9 cellular contexts compared by ENCODE assay signal in genomic region chr10:3248526-3249255, GRCh38.
DNase-seq lines count a peak whose midpoint lies in the region; TF ChIP-seq lines count a peak whose summit lies in the region.
"Had no signal": no experiment of that assay in that cellular context is flagged by ENCODE, and none has a peak within 500 bp of the region (broad histone marks: within the 10 kb centered on the region; RNA-seq: fewer than 3 reads in every experiment).

No MANE protein-coding gene starts in this region.

- H3K4ac ChIP-seq in neuronal stem cell (ENCODE audit: low read length), result no peak overlapping the region

- H2BK5ac ChIP-seq in neuronal stem cell (ENCODE audit: low read length), result no peak overlapping the region

- H3K27me3 ChIP-seq in BJ (ENCODE audit: control insufficient read depth, insufficient read depth, low read length) (peaks cover under 1% of the 10 kb centered on the region), neuronal stem cell (ENCODE audit: control insufficient read depth in 3 of 3, insufficient read depth in 3 of 3, low read depth in 1 of 3, low read length in 3 of 3) (no peaks in the 10 kb centered on the region)

- H3K4me3 ChIP-seq in BJ (ENCODE audit: low read depth, low read length) (no peak overlapping the region), neuronal stem cell (ENCODE audit: low read length in 2 of 2) (no peak overlapping the region)

- peak overlapping the region in 1 of 2 donors; percentile 54 for H3K4me3 Mint-ChIP-seq in CD14-positive monocyte

- WGBS in neuronal stem cell (ENCODE audit: extremely low coverage in 2 of 2, insufficient read length in 2 of 2, insufficient replicate concordance in 1 of 2), 2 donors, result no CpG with 5 or more reads among the region's 6 CpGs

- H3K9me3 ChIP-seq in neuronal stem cell (replicated peaks in 1 of 2; ENCODE audit: control insufficient read depth in 2 of 2, insufficient read depth in 1 of 2, low read depth in 1 of 2, low read length in 2 of 2), result no peaks in the 10 kb centered on the region

- no peaks in the 10 kb centered on the region for H3K9me3 Mint-ChIP-seq in CD14-positive monocyte

- no peak overlapping the region for H2BK12ac ChIP-seq in neuronal stem cell (ENCODE audit: low read length)

- CTCF ChIA-PET in BJ (lab: Yijun Ruan, JAX), result interaction anchor here (0.6 to 1.1 kb wide), 2 partner anchors 10 to 656 kb away, joined by 3 read pairs; no protein-coding TSS in a partner anchor

- no peaks in the 10 kb centered on the region for H3K36me3 Mint-ChIP-seq in CD14-positive monocyte

- TF ChIP-seq CTCF in BJ (IDR thresholded peaks at IDR 0.05; ENCODE audit: insufficient read depth, low read depth, low read length) (no peak), CD14-positive monocyte (IDR thresholded peaks at IDR 0.05) (no peak)

- H3K4me2 ChIP-seq in neuronal stem cell (ENCODE audit: insufficient read depth, low read length, poor library complexity, severe bottlenecking), result no peak overlapping the region

- intact Hi-C loops in CD14-positive monocyte (cut with micrococcal nuclease), result loop anchor here in 1 of 2 donors (5.0 kb wide), 1 partner anchor 459 kb away; no protein-coding TSS in a partner anchor

- no peak overlapping the region for H3K14ac ChIP-seq in neuronal stem cell (ENCODE audit: low read length)

- H2BK15ac ChIP-seq in neuronal stem cell (ENCODE audit: low read length), result no peak overlapping the region

- no peak overlapping the region for H3K9ac ChIP-seq in neuronal stem cell (ENCODE audit: low read depth, low read length, poor library complexity)

- H2BK120ac ChIP-seq in neuronal stem cell (ENCODE audit: low read depth, low read length), result no peak overlapping the region

- no peak overlapping the region for H4K8ac ChIP-seq in neuronal stem cell (ENCODE audit: low read depth, low read length)

- no peak overlapping the region for H3K18ac ChIP-seq in neuronal stem cell (ENCODE audit: low read length)

- peak overlapping the region; percentile 91 for H2AFZ ChIP-seq in neuronal stem cell (ENCODE audit: low read length)

- H3K4me1 ChIP-seq in neuronal stem cell (ENCODE audit: control insufficient read depth in 2 of 2, insufficient read depth in 1 of 2, low read depth in 1 of 2, low read length in 2 of 2), result peaks cover 0 to 9% of the 10 kb centered on the region in 2 donors

- H3K4me1 Mint-ChIP-seq in CD14-positive monocyte, result peaks cover 6% of the 10 kb centered on the region

- H3K36me3 ChIP-seq in BJ (ENCODE audit: control insufficient read depth, insufficient read depth, low read length) (no peaks in the 10 kb centered on the region), neuronal stem cell (replicated peaks in 1 of 2; ENCODE audit: control insufficient read depth in 2 of 2, insufficient read depth in 2 of 2, low read length in 2 of 2) (no peaks in the 10 kb centered on the region)

- H3K27ac Mint-ChIP-seq in CD14-positive monocyte, result no peak overlapping the region

- DNase-seq in BJ (ENCODE audit: low read depth), result peak; percentile 90
- peak; percentile 33 for DNase-seq in NCI-H774 (lab: John Stamatoyannopoulos, UW)
- peak; percentile 80 for DNase-seq in epithelial cell of prostate (ENCODE audit: low read depth, low spot score)
- no peak for DNase-seq in neuronal stem cell (ENCODE audit: low spot score)
- DNase-seq in activated CD4-positive, alpha-beta T cell treated with anti-CD3 and anti-CD28 coated beads for 4 hours, result no peak
- DNase-seq in DMS 273 (lab: John Stamatoyannopoulos, UW; ENCODE audit: unreplicated experiment), result no peak
- no peak for DNase-seq in CD14-positive monocyte (ENCODE audit: low spot score)
- DNase-seq in activated naive CD4-positive, alpha-beta T cell treated with Interleukin-2 at 50 U/mL for 16 hours, result no peak
- DNase-seq: GF-D8 had no signal

- H3K27ac ChIP-seq in epithelial cell of prostate (peak overlapping the region; percentile 50), neuronal stem cell (replicated peaks; ENCODE audit: low read length) (no peak overlapping the region)

- no peak overlapping the region for H4K91ac ChIP-seq in neuronal stem cell (ENCODE audit: low read depth, low read length, poor library complexity)

- no peaks in the 10 kb centered on the region for H3K79me1 ChIP-seq in neuronal stem cell (ENCODE audit: low read depth, low read length)

- H3K27me3 Mint-ChIP-seq in CD14-positive monocyte (ENCODE audit: low read depth in 3 of 3), result peaks cover 6 to 17% (median 8%) of the 10 kb centered on the region in 3 donors

- H2AK5ac ChIP-seq in neuronal stem cell (ENCODE audit: low read depth, low read length), result no peak overlapping the region

- H3K23ac ChIP-seq in neuronal stem cell (ENCODE audit: low read depth, low read length, poor library complexity), result no peak overlapping the region

- POLR2A ChIA-PET in BJ (lab: Charles Lee), result no interaction called here

Comparison
In these comparisons a context has a peak if more than half of its experiments do, and no peak if none do; other contexts are left out.
1. DNase-seq: peak in BJ (single experiment), NCI-H774 (single experiment) and epithelial cell of prostate (single experiment); none in neuronal stem cell (single experiment), activated CD4-positive, alpha-beta T cell treated with anti-CD3 and anti-CD28 coated beads for 4 hours (0 of 2), DMS 273 (single experiment), CD14-positive monocyte (single experiment) and activated naive CD4-positive, alpha-beta T cell treated with Interleukin-2 at 50 U/mL for 16 hours (single experiment).